24 cellular contexts compared by ENCODE assay signal in genomic region chr3:26498192-26498591, GRCh38.
DNase-seq lines count a peak whose midpoint lies in the region; ATAC-seq, FAIRE-seq and TF ChIP-seq lines count a peak whose summit lies in the region.
"Had no signal": no experiment of that assay in that cellular context is flagged by ENCODE, and none has a peak within 500 bp of the region (broad histone marks: within the 10 kb centered on the region; RNA-seq: fewer than 3 reads in every experiment).

No MANE protein-coding gene starts in this region.

- no peak overlapping the region for H3K27ac ChIP-seq in liver (ENCODE audit: low read depth in 1 of 2, low read length in 2 of 2)
- H3K27ac ChIP-seq in HepG2 (ENCODE audit: extremely low read length, insufficient read depth, low read length) = no peak overlapping the region
- H3K27ac ChIP-seq: A549, GM23248 had no signal

- ATAC-seq in HepG2 = no peak
- ATAC-seq in left lobe of liver = peak; percentile 76
- ATAC-seq in GM21737 (IDR thresholded peaks at IDR 0.05; ENCODE audit: unreplicated experiment) = no peak
- ATAC-seq: A549, HCT116 had no signal

- no peak for TF ChIP-seq POLR2A in HepG2 (IDR thresholded peaks at IDR 0.05; ENCODE audit: insufficient read depth in 1 of 2, low read depth in 2 of 2, low read length in 2 of 2)

- no peak overlapping the region for H3K9ac ChIP-seq in liver (ENCODE audit: low read depth in 1 of 2, low read length in 2 of 2)
- no peak overlapping the region for H3K9ac ChIP-seq in HepG2 (ENCODE audit: insufficient read depth, low read depth, low read length)
- H3K9ac ChIP-seq: GM23248 had no signal

- H3K27me3 Mint-ChIP-seq in nephron (ENCODE audit: low read depth) = no peaks in the 10 kb centered on the region
- H3K27me3 Mint-ChIP-seq: CD4-positive, alpha-beta memory T cell had no signal

- TF ChIP-seq EP300 in HepG2 (IDR thresholded peaks at IDR 0.05; ENCODE audit: low read depth in 2 of 2, low read length in 2 of 2) = no peak
- no peak for TF ChIP-seq EP300 in HepG2 (CRISPR knock-in tag; IDR thresholded peaks at IDR 0.05; ENCODE audit: borderline replicate concordance)

- H3K36me3 Mint-ChIP-seq in nephron (ENCODE audit: low read depth) = no peaks in the 10 kb centered on the region
- H3K36me3 Mint-ChIP-seq: CD4-positive, alpha-beta memory T cell had no signal

- H3K4me1 ChIP-seq in liver (ENCODE audit: control insufficient read depth in 4 of 4, insufficient read depth in 4 of 4, low read length in 3 of 4) (peaks cover 0 to 6% (median 3%) of the 10 kb centered on the region in 4 donors), HepG2 (ENCODE audit: insufficient read depth, low read length) (no peaks in the 10 kb centered on the region)
- H3K4me1 ChIP-seq: A549 had no signal

- peaks cover 6% of the 10 kb centered on the region for H3K9me3 Mint-ChIP-seq in nephron

- H3K27me3 ChIP-seq in liver (ENCODE audit: control insufficient read depth in 4 of 4, insufficient read depth in 4 of 4, low read length in 3 of 4) (no peaks in the 10 kb centered on the region), HepG2 (ENCODE audit: control insufficient read depth in 1 of 2, insufficient read depth in 2 of 2, low read length in 2 of 2) (no peaks in the 10 kb centered on the region)

- no peaks in the 10 kb centered on the region for H3K9me3 ChIP-seq in liver (ENCODE audit: control insufficient read depth in 4 of 4, low read length in 3 of 4)
- H3K9me3 ChIP-seq in HepG2 (ENCODE audit: low read length) = peaks cover 42% of the 10 kb centered on the region
- H3K9me3 ChIP-seq: A549 had no signal

- TF ChIP-seq CTCF in liver (IDR thresholded peaks at IDR 0.05; ENCODE audit: low read depth, low read length, missing input control) = no peak
- TF ChIP-seq CTCF in HepG2 (CRISPR knock-in tag; IDR thresholded peaks at IDR 0.05) = no peak
- TF ChIP-seq CTCF in nephron (IDR thresholded peaks at IDR 0.05; ENCODE audit: unreplicated experiment in 3 of 3) = no peak

- H4K20me1 ChIP-seq in HepG2 (ENCODE audit: insufficient read depth, low read length) = no peaks in the 10 kb centered on the region

- no peak overlapping the region for H3K4me2 ChIP-seq in HepG2 (ENCODE audit: low read depth, low read length)
- H3K4me2 ChIP-seq: A549 had no signal

- no peak overlapping the region for H3K4me3 Mint-ChIP-seq in nephron
- H3K4me3 Mint-ChIP-seq: CD4-positive, alpha-beta memory T cell had no signal

- H3K4me3 ChIP-seq in liver (ENCODE audit: low read depth in 1 of 3, low read length in 3 of 3) (no peak overlapping the region), HepG2 (replicated peaks in 1 of 3; ENCODE audit: insufficient read depth in 1 of 3, low read depth in 2 of 3, low read length in 3 of 3) (no peak overlapping the region)
- H3K4me3 ChIP-seq: A549, GM23248 had no signal

- H2AFZ ChIP-seq in HepG2 (ENCODE audit: low read length) = no peak overlapping the region
- H2AFZ ChIP-seq: GM23248 had no signal

- no TSS peak for BruUV-seq in HepG2 (replicated peaks; lab: Mats Ljungman, UMichigan)

- DNase-seq in HepG2 (ENCODE audit: low spot score) (no peak), left lobe of liver (ENCODE audit: low spot score) (no peak), renal cortical epithelial cell (ENCODE audit: low read depth) (peak; percentile 17), T-helper 1 cell (no peak), NOMO-1 treated with dmso at 0.1 percent for 144 hours (lab: John Stamatoyannopoulos, UW; ENCODE audit: unreplicated experiment) (no peak)
- DNase-seq: 8988T; ACHN; AML-193; C1 segment of cervical spinal cord; Calu3; CD4-positive, alpha-beta memory T cell; COR-L47; DMS53; DMS79 treated with DMSO at 0.1 percent for 48 hours; GM23248; H7 had no signal

- intact Hi-C loops in HepG2 (cut with micrococcal nuclease; ENCODE audit: unreplicated experiment) = no loop called here

- no peaks in the 10 kb centered on the region for H3K4me1 Mint-ChIP-seq in nephron
- H3K4me1 Mint-ChIP-seq: CD4-positive, alpha-beta memory T cell had no signal

- POLR2A ChIA-PET in HepG2 (lab: Yijun Ruan, JAX) = no interaction called here

- WGBS in liver = 38% methylated on average over 2 of the region's 2 CpGs
- WGBS in HepG2 (ENCODE audit: low lambda C conversion rate) = 2% methylated on average over 2 of the region's 2 CpGs

- CTCF ChIA-PET in HepG2 (lab: Yijun Ruan, JAX; ENCODE audit: low intra/inter-chr PET ratio, low total read pairs) = no interaction called here

- no peaks in the 10 kb centered on the region for H3K36me3 ChIP-seq in liver (ENCODE audit: control insufficient read depth in 4 of 4, insufficient read depth in 3 of 4, low read depth in 1 of 4, low read length in 3 of 4)
- no peaks in the 10 kb centered on the region for H3K36me3 ChIP-seq in HepG2 (replicated peaks in 1 of 2; ENCODE audit: control insufficient read depth in 1 of 2, insufficient read depth in 2 of 2, low read length in 2 of 2)

- TF ChIP-seq RAD21 in liver (IDR thresholded peaks at IDR 0.05) (no peak), HepG2 (CRISPR knock-in tag; IDR thresholded peaks at IDR 0.05) (no peak)

- H3K79me2 ChIP-seq in HepG2 (ENCODE audit: insufficient read depth, low read length) = no peaks in the 10 kb centered on the region

- in situ Hi-C loops in HepG2 (cut with HindIII; ENCODE audit: extremely low pct_ligation_motif_present, low pct_unique_long_range_greater_than_20kb) = no loop called here

- H3K27ac Mint-ChIP-seq in nephron = peak overlapping the region in 2 of 3 experiments; percentile 19 to 43
- H3K27ac Mint-ChIP-seq: CD4-positive, alpha-beta memory T cell had no signal

- FAIRE-seq in HepG2 (lab: Jason Lieb, UNC) = no peak
- FAIRE-seq: A549, G401.6, GM12892, H1 had no signal

TF ChIP-seq in liver, 16 proteins besides CTCF, POLR2A, EP300 and RAD21:
- TF ChIP-seq HNF4A (conservative IDR thresholded peaks at IDR 0.05) (peak; percentile 32 to 38), RXRA (IDR thresholded peaks at IDR 0.05) (no peak), YY1 (IDR thresholded peaks at IDR 0.05) (no peak), NR2F2 (IDR thresholded peaks at IDR 0.05) (no peak), ZBTB33 (IDR thresholded peaks at IDR 0.05) (no peak)

TF ChIP-seq in HepG2, 621 proteins besides CTCF, POLR2A, EP300 and RAD21 (continues in another document):
- TF ChIP-seq PHF21A (CRISPR knock-in tag; IDR thresholded peaks at IDR 0.05) (no peak), SSRP1 (CRISPR knock-in tag; IDR thresholded peaks at IDR 0.05) (no peak), ZNF235 (CRISPR knock-in tag; IDR thresholded peaks at IDR 0.05; ENCODE audit: borderline replicate concordance) (no peak), HIVEP1 (CRISPR knock-in tag; IDR thresholded peaks at IDR 0.05) (no peak), ZBTB4 (CRISPR knock-in tag; IDR thresholded peaks at IDR 0.05; ENCODE audit: borderline replicate concordance) (no peak), ZNF780A (CRISPR knock-in tag; IDR thresholded peaks at IDR 0.05) (no peak), GMEB2 (CRISPR knock-in tag; IDR thresholded peaks at IDR 0.05; ENCODE audit: low read depth) (no peak), IKZF5 (CRISPR knock-in tag; IDR thresholded peaks at IDR 0.05) (no peak), SMARCE1 (IDR thresholded peaks at IDR 0.05; ENCODE audit: borderline replicate concordance) (no peak)
